8 cellular contexts compared by ENCODE assay signal in the genomic region with DNA sequence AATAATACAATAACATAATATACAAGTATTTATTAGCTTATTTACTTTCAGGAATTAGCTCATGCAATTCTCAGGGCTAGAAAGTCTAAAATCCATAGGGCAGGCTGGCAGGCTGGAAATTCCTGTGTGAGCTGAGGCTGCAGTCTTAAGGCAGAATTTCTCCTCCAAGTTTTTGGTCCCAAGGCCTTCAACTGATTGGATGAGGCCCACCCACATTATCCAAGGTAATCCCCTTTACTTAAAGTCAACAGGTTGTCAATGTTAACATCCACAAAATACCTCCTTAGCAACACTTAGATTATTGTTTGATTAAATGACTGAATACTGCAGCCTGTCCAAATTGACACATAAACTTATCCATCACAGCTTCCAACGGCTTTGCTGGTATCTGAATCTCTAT. TPM values are rescaled to one million over a fixed set of nuclear protein-coding genes. Genes with fewer than 3 reads are reported as not detected.
"Had no signal": no experiment of that assay in that cellular context is flagged by ENCODE, and none has a peak within 500 bp of the region (broad histone marks: within the 10 kb centered on the region; RNA-seq: fewer than 3 reads in every experiment).

No MANE protein-coding gene starts in this region.

- ATAC-seq: HepG2 had no signal

- H3K9ac ChIP-seq: GM23248 had no signal

- H2AFZ ChIP-seq: GM23248 had no signal

- FAIRE-seq: HepG2, HTR-8/SVneo had no signal

- H3K27ac ChIP-seq: GM23248 had no signal

- DNase-seq: GM23248, GOT3, H7, HCEC 1CT, KG1 had no signal

- H3K4me3 ChIP-seq: GM23248 had no signal

RNA-seq across cellular contexts. Expression of gene SOX9, which starts 32.9 kb away (rescaled TPM):
- polyA plus RNA-seq: IgD-negative memory B cell had no signal
